In genomic region chr4:53608242-53608641, GRCh38 we compare ENCODE assay signal across 20 cellular contexts.
"Had no signal": no experiment of that assay in that cellular context is flagged by ENCODE, and none has a peak within 500 bp of the region (broad histone marks: within the 10 kb centered on the region; RNA-seq: fewer than 3 reads in every experiment).

No MANE protein-coding gene starts in this region.

- H3K4me3 ChIP-seq: gastrocnemius medialis, left ventricle myocardium inferior, thoracic aorta, upper lobe of right lung had no signal

- ATAC-seq: activated CD4-positive, alpha-beta T cell treated with anti-CD3 and anti-CD28 coated beads for 36 hours; activated naive CD4-positive, alpha-beta T cell treated with anti-CD3 and anti-CD28 coated beads, Interleukin-2, amount 50 U/mL, for 72 hours; gastrocnemius medialis; stimulated activated naive B cell treated with anti-CD40 and anti-IgM and Interleukin-4, amounts not matched to agents 10 μg/mL and 1 μg/mL and 100 μg/mL, for 72 hours; upper lobe of right lung; WTC11 had no signal

- H3K9me3 ChIP-seq: gastrocnemius medialis, thoracic aorta, upper lobe of right lung had no signal

- H3K36me3 ChIP-seq: gastrocnemius medialis, left ventricle myocardium inferior, thoracic aorta, upper lobe of right lung had no signal

- H3K4me1 ChIP-seq: gastrocnemius medialis, left ventricle myocardium inferior, upper lobe of right lung had no signal

- H3K27ac ChIP-seq: gastrocnemius medialis, left ventricle myocardium inferior, thoracic aorta, upper lobe of right lung had no signal

- DNase-seq: activated CD4-positive, alpha-beta T cell treated with anti-CD3 and anti-CD28 coated beads for 36 hours; activated CD4-positive, alpha-beta T cell treated with anti-CD3 and anti-CD28 coated beads, Interleukin-2, amount 50 U/mL, for 48 hours; activated gamma-delta T cell treated with Interleukin-2 at 50 U/mL for 16 hours; cerebellar nuclear complex; cortex of kidney; gastrocnemius medialis; head of caudate nucleus; left ventricle myocardium inferior; mammary epithelial cell; nephron progenitor cell; nucleus accumbens; retina; stimulated activated naive B cell treated with anti-CD40 and anti-IgM and Interleukin-4, amounts not matched to agents 10 μg/mL and 1 μg/mL and 100 μg/mL, for 72 hours; upper lobe of right lung had no signal

- FAIRE-seq: bronchial epithelial cell, endometrium, TTC549 had no signal

- H3K27me3 ChIP-seq: gastrocnemius medialis, upper lobe of right lung had no signal
